8 cellular contexts compared by ENCODE assay signal in the genomic region with DNA sequence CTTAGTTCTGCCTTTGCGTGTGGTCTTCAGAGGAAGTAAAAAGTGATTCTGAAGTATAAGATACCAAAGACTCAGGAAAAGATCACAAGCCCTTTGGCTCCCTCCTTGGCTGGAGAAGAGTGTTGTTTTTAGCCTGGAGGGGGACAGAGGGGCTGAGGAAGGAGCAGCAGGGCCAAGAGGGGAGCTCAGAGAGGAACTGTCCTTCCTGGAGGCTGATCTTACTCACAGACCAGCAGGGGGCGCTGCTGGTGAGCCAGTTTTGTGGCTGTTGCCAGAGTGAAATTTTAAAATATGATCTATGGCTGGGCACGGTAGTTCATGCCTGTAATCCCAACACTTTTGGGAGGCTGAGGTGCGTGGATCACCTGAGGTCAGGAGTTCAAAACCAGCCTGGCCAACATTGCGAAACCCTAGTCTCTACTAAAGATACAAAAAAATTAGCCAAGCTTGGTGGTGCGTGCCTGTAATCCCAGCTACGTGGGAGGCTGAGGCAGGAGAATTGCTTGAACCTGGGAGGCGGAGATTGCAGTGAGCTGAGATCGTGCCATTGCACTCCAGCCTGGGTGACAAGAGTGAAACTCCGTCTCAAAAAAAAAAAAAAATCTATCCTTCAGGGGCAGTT.
DNase-seq lines count a peak whose midpoint lies in the region; ATAC-seq and TF ChIP-seq lines count a peak whose summit lies in the region.
"Not testable (repeated sequence)": the region's sequence is repeated elsewhere in the genome, so short reads cannot be mapped to it uniquely, and the experiment has no call there.

No MANE protein-coding gene starts in this region.

- intact Hi-C loops in activated CD4-positive, alpha-beta T cell treated with anti-CD3 and anti-CD28 coated beads for 36 hours (cut with DNase I, micrococcal nuclease): loop anchor here in 1 of 2 experiments (10.0 kb wide), 1 partner anchor 317 kb away; no protein-coding TSS in a partner anchor
- intact Hi-C loops in ascending aorta (cut with DNase I); Right ventricle myocardium superior (cut with DNase I): not testable (repeated sequence)

- not testable (repeated sequence) for H3K9me3 Mint-ChIP-seq in activated CD4-positive, alpha-beta T cell treated with anti-CD3 and anti-CD28 coated beads for 36 hours (ENCODE audit: low read depth); osteocyte (ENCODE audit: unreplicated experiment)

- H3K9me3 ChIP-seq in ascending aorta: not testable (repeated sequence)

- not testable (repeated sequence) for H3K4me1 Mint-ChIP-seq in activated CD4-positive, alpha-beta T cell treated with anti-CD3 and anti-CD28 coated beads for 36 hours; osteocyte (ENCODE audit: unreplicated experiment)

- TF ChIP-seq CTCF in ascending aorta (IDR thresholded peaks at IDR 0.05) (peak; percentile 40 to 60 (median 40)), osteocyte (IDR thresholded peaks at IDR 0.05) (peak; percentile 73)

- not testable (repeated sequence) for H3K4me3 ChIP-seq in ascending aorta

- H3K36me3 Mint-ChIP-seq in activated CD4-positive, alpha-beta T cell treated with anti-CD3 and anti-CD28 coated beads for 36 hours (ENCODE audit: low read depth); osteocyte (ENCODE audit: unreplicated experiment): not testable (repeated sequence)

- H3K36me3 ChIP-seq in ascending aorta: not testable (repeated sequence)

- not testable (repeated sequence) for H3K27me3 Mint-ChIP-seq in activated CD4-positive, alpha-beta T cell treated with anti-CD3 and anti-CD28 coated beads for 36 hours; osteocyte (ENCODE audit: unreplicated experiment)

- not testable (repeated sequence) for H3K27ac Mint-ChIP-seq in activated CD4-positive, alpha-beta T cell treated with anti-CD3 and anti-CD28 coated beads for 36 hours; osteocyte (ENCODE audit: unreplicated experiment)

- ATAC-seq in HG03159 (IDR thresholded peaks at IDR 0.05; ENCODE audit: unreplicated experiment): peak; percentile 56
- ATAC-seq in activated CD4-positive, alpha-beta T cell treated with anti-CD3 and anti-CD28 coated beads for 36 hours: peak; percentile 61
- ATAC-seq in Right ventricle myocardium superior (ENCODE audit: poor library complexity): not testable (repeated sequence)

- CTCF ChIA-PET in activated CD4-positive, alpha-beta T cell treated with anti-CD3 and anti-CD28 coated beads for 36 hours (lab: Charles Lee): interaction anchor here (0.6 to 3.0 kb wide), 29 partner anchors 12 to 1995 kb away, joined by 3 to 63 read pairs (median 4); a partner anchor contains a TSS

- POLR2A ChIA-PET in activated CD4-positive, alpha-beta T cell treated with anti-CD3 and anti-CD28 coated beads for 36 hours (lab: Charles Lee): not testable (repeated sequence)

- H3K4me3 Mint-ChIP-seq in activated CD4-positive, alpha-beta T cell treated with anti-CD3 and anti-CD28 coated beads for 36 hours; osteocyte (ENCODE audit: unreplicated experiment): not testable (repeated sequence)

- not testable (repeated sequence) for H3K4me1 ChIP-seq in ascending aorta

- H3K27me3 ChIP-seq in ascending aorta: not testable (repeated sequence)

- H3K27ac ChIP-seq in ascending aorta: not testable (repeated sequence)

- peak; percentile 78 for DNase-seq in D341Med (ENCODE audit: low spot score)
- DNase-seq in NOMO-1 treated with DMSO at 0.1 percent for 48 hours (lab: John Stamatoyannopoulos, UW; ENCODE audit: unreplicated experiment): peak; percentile 37
- peak; percentile 83 for DNase-seq in activated CD4-positive, alpha-beta T cell treated with anti-CD3 and anti-CD28 coated beads for 36 hours
- not testable (repeated sequence) for DNase-seq in ascending aorta (ENCODE audit: low spot score in 2 of 2); osteocyte (ENCODE audit: extremely low spot score, unreplicated experiment)
- DNase-seq in Right ventricle myocardium superior: peak; percentile 45
- DNase-seq in stromal cell of bone marrow (ENCODE audit: low read depth): peak; percentile 18
